Comparison of ENCODE assay signal across 13 cellular contexts in genomic region chr3:25768851-25769250, GRCh38. TPM values are rescaled to one million over a fixed set of nuclear protein-coding genes. Genes with fewer than 3 reads are reported as not detected.
DNase-seq lines count a peak whose midpoint lies in the region; ATAC-seq and TF ChIP-seq lines count a peak whose summit lies in the region.
"Had no signal": no experiment of that assay in that cellular context is flagged by ENCODE, and none has a peak within 500 bp of the region (broad histone marks: within the 10 kb centered on the region; RNA-seq: fewer than 3 reads in every experiment).

No MANE protein-coding gene starts in this region.

- DNase-seq in GM06990 (ENCODE audit: extremely low read depth, insufficient read length) (peak; percentile 34), DMS53 (lab: John Stamatoyannopoulos, UW) (no peak), NCI-H510A treated with DMSO at 0.1 percent for 48 hours (lab: John Stamatoyannopoulos, UW) (no peak)
- DNase-seq in activated CD4-positive, alpha-beta T cell treated with anti-CD3 and anti-CD28 coated beads, Interleukin-2, amount 10 ng/mL, durations not matched to agents 7 days and 5 days: no peak
- DNase-seq: left ventricle myocardium inferior, NCI-H1694 treated with DMSO at 0.1 percent for 48 hours, pancreas, PC-3, upper lobe of left lung had no signal

- TF ChIP-seq CTCF in GM06990 (IDR thresholded peaks at IDR 0.05; ENCODE audit: insufficient read depth, low read length, poor library complexity, severe bottlenecking): no peak

- H3K27ac Mint-ChIP-seq in activated CD4-positive, alpha-beta T cell treated with anti-CD3 and anti-CD28 coated beads, Interleukin-2, amount 10 ng/mL, durations not matched to agents 7 days and 5 days: no peak overlapping the region

- H3K36me3 Mint-ChIP-seq in activated CD4-positive, alpha-beta T cell treated with anti-CD3 and anti-CD28 coated beads, Interleukin-2, amount 10 ng/mL, durations not matched to agents 7 days and 5 days (ENCODE audit: low read depth): peaks cover 55% of the 10 kb centered on the region

- H3K4me1 Mint-ChIP-seq in activated CD4-positive, alpha-beta T cell treated with anti-CD3 and anti-CD28 coated beads, Interleukin-2, amount 10 ng/mL, durations not matched to agents 7 days and 5 days: peaks cover 17% of the 10 kb centered on the region

- CTCF ChIA-PET in activated CD4-positive, alpha-beta T cell treated with anti-CD3 and anti-CD28 coated beads, Interleukin-2, amount 10 ng/mL, durations not matched to agents 7 days and 5 days (lab: Charles Lee): interaction anchor here (0.7 kb wide), 1 partner anchor 134 kb away, joined by 3 read pairs; no protein-coding TSS in a partner anchor

- no peak overlapping the region for H3K4me3 Mint-ChIP-seq in activated CD4-positive, alpha-beta T cell treated with anti-CD3 and anti-CD28 coated beads, Interleukin-2, amount 10 ng/mL, durations not matched to agents 7 days and 5 days

- H3K27me3 ChIP-seq in GM06990 (replicated peaks; ENCODE audit: control insufficient read depth, insufficient read depth, low read length): no peaks in the 10 kb centered on the region
- H3K27me3 ChIP-seq: pancreas, upper lobe of left lung had no signal

- POLR2A ChIA-PET in activated CD4-positive, alpha-beta T cell treated with anti-CD3 and anti-CD28 coated beads, Interleukin-2, amount 10 ng/mL, durations not matched to agents 7 days and 5 days (lab: Charles Lee): no interaction called here

- H3K36me3 ChIP-seq in GM06990 (ENCODE audit: control insufficient read depth, insufficient read depth, low read length): peaks cover 6% of the 10 kb centered on the region
- H3K36me3 ChIP-seq: pancreas had no signal

- peaks cover 24% of the 10 kb centered on the region for H3K9me3 Mint-ChIP-seq in activated CD4-positive, alpha-beta T cell treated with anti-CD3 and anti-CD28 coated beads, Interleukin-2, amount 10 ng/mL, durations not matched to agents 7 days and 5 days

- no peak overlapping the region for H3K4me3 ChIP-seq in GM06990 (replicated peaks; ENCODE audit: low read depth, low read length)
- H3K4me3 ChIP-seq: left ventricle myocardium inferior, pancreas, upper lobe of left lung had no signal

- ATAC-seq in GM19351 (IDR thresholded peaks at IDR 0.05; ENCODE audit: unreplicated experiment) (peak; percentile 96), HG02763 (IDR thresholded peaks at IDR 0.05; ENCODE audit: unreplicated experiment) (peak; percentile 80), HG03460 (IDR thresholded peaks at IDR 0.05; ENCODE audit: unreplicated experiment) (peak; percentile 89), SK-N-SH treated with all-trans-retinoic acid at 6 μM for 48 hours (no peak)
- ATAC-seq: pancreas, PC-3 had no signal

- H3K27me3 Mint-ChIP-seq in activated CD4-positive, alpha-beta T cell treated with anti-CD3 and anti-CD28 coated beads, Interleukin-2, amount 10 ng/mL, durations not matched to agents 7 days and 5 days: no peaks in the 10 kb centered on the region

TF ChIP-seq in SK-N-SH treated with all-trans-retinoic acid at 6 μM for 48 hours, 23 proteins besides CTCF, POLR2A, EP300 and RAD21:
- TF ChIP-seq, protein P1, sequence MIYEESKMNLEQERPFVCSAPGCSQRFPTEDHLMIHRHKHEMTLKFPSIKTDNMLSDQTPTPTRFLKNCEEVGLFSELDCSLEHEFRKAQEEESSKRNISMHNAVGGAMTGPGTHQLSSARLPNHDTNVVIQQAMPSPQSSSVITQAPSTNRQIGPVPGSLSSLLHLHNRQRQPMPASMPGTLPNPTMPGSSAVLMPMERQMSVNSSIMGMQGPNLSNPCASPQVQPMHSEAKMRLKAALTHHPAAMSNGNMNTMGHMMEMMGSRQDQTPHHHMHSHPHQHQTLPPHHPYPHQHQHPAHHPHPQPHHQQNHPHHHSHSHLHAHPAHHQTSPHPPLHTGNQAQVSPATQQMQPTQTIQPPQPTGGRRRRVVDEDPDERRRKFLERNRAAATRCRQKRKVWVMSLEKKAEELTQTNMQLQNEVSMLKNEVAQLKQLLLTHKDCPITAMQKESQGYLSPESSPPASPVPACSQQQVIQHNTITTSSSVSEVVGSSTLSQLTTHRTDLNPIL (CRISPR knock-in tag; IDR thresholded peaks at IDR 0.05; ENCODE audit: low read depth): no peak
- no peak for TF ChIP-seq CSRNP3 (CRISPR knock-in tag; IDR thresholded peaks at IDR 0.05)
- TF ChIP-seq ZFP30 (CRISPR knock-in tag; IDR thresholded peaks at IDR 0.05): no peak
- no peak for TF ChIP-seq OSR1 (CRISPR knock-in tag; IDR thresholded peaks at IDR 0.05)
- TF ChIP-seq ZFP3 (CRISPR knock-in tag; IDR thresholded peaks at IDR 0.05): no peak
- TF ChIP-seq ARNTL (CRISPR knock-in tag; IDR thresholded peaks at IDR 0.05; ENCODE audit: borderline replicate concordance, low read depth): no peak
- TF ChIP-seq SNAI2 (CRISPR knock-in tag; IDR thresholded peaks at IDR 0.05): no peak
- no peak for TF ChIP-seq GLIS3 (CRISPR knock-in tag; IDR thresholded peaks at IDR 0.05)
- TF ChIP-seq TOX (CRISPR knock-in tag; IDR thresholded peaks at IDR 0.05; ENCODE audit: borderline replicate concordance): no peak
- TF ChIP-seq PPARA (CRISPR knock-in tag; IDR thresholded peaks at IDR 0.05; ENCODE audit: borderline replicate concordance): no peak
- TF ChIP-seq, protein P2, sequence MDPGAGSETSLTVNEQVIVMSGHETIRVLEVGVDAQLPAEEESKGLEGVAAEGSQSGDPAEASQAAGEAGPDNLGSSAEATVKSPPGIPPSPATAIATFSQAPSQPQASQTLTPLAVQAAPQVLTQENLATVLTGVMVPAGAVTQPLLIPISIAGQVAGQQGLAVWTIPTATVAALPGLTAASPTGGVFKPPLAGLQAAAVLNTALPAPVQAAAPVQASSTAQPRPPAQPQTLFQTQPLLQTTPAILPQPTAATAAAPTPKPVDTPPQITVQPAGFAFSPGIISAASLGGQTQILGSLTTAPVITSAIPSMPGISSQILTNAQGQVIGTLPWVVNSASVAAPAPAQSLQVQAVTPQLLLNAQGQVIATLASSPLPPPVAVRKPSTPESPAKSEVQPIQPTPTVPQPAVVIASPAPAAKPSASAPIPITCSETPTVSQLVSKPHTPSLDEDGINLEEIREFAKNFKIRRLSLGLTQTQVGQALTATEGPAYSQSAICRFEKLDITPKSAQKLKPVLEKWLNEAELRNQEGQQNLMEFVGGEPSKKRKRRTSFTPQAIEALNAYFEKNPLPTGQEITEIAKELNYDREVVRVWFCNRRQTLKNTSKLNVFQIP (CRISPR knock-in tag; IDR thresholded peaks at IDR 0.05; ENCODE audit: borderline replicate concordance, low read depth): no peak
- TF ChIP-seq ZNF565 (CRISPR knock-in tag; conservative IDR thresholded peaks at IDR 0.05; ENCODE audit: low read depth): no peak
- TF ChIP-seq ISL1 (CRISPR knock-in tag; IDR thresholded peaks at IDR 0.05): no peak
- TF ChIP-seq CSDC2 (CRISPR knock-in tag; IDR thresholded peaks at IDR 0.05): no peak
- no peak for TF ChIP-seq BACH2 (CRISPR knock-in tag; IDR thresholded peaks at IDR 0.05; ENCODE audit: borderline replicate concordance)

RNA-seq across cellular contexts. Expression of gene NGLY1, which starts 14.4 kb away (rescaled TPM):
- 10 to 100 TPM; 57.5 to 69.5 TPM for total RNA-seq in activated CD4-positive, alpha-beta T cell treated with anti-CD3 and anti-CD28 coated beads, Interleukin-2, amount 10 ng/mL, durations not matched to agents 7 days and 5 days

RNA-seq across cellular contexts. Expression of gene OXSM, which starts 21.0 kb away (rescaled TPM):
- total RNA-seq in activated CD4-positive, alpha-beta T cell treated with anti-CD3 and anti-CD28 coated beads, Interleukin-2, amount 10 ng/mL, durations not matched to agents 7 days and 5 days: 10 to 100 TPM in 1 of 2 experiments, 1 to 10 TPM in 1; 9.2 to 12.8 TPM
